In genomic region chr5:99032234-99033013, GRCh38 we compare ENCODE assay signal across 8 cellular contexts.
DNase-seq lines count a peak whose midpoint lies in the region; ATAC-seq and TF ChIP-seq lines count a peak whose summit lies in the region.

No MANE protein-coding gene starts in this region.

- H3K9me3 Mint-ChIP-seq in immature natural killer cell, result peaks cover 0 to 5% (median 1%) of the 10 kb centered on the region in 6 donors

- H3K9me3 ChIP-seq in DOHH2 (ENCODE audit: control insufficient read depth, insufficient read depth, low read length) (no peaks in the 10 kb centered on the region), breast epithelium (no peaks in the 10 kb centered on the region), skeletal muscle satellite cell (replicated peaks; ENCODE audit: low read length) (no peaks in the 10 kb centered on the region)

- H3K27me3 Mint-ChIP-seq in immature natural killer cell (ENCODE audit: low read depth in 3 of 3), result no peaks in the 10 kb centered on the region

- no peaks in the 10 kb centered on the region for H3K9me2 ChIP-seq in DOHH2 (replicated peaks; ENCODE audit: control insufficient read depth, low read length)

- H3K79me2 ChIP-seq in DOHH2 (ENCODE audit: control insufficient read depth, low read length), result no peaks in the 10 kb centered on the region

- peak overlapping the region; percentile 82 to 93 (median 89) for H3K4me3 Mint-ChIP-seq in immature natural killer cell

- peaks cover 41 to 54% of the 10 kb centered on the region in 2 donors for H3K4me1 Mint-ChIP-seq in immature natural killer cell

- H3K4me2 ChIP-seq in DOHH2 (ENCODE audit: low read length) (0 out of 2 replicates have a peak overlapping the region, but pooled peaks have one; percentile 10), skeletal muscle satellite cell (ENCODE audit: low read length) (peak overlapping the region; percentile 73)

- no peak overlapping the region for H3K4me3 ChIP-seq in DOHH2 (ENCODE audit: low read length)
- peak overlapping the region in 2 of 3 donors; percentile 38 to 55 for H3K4me3 ChIP-seq in breast epithelium
- peak overlapping the region; percentile 60 for H3K4me3 ChIP-seq in skeletal muscle satellite cell (ENCODE audit: low read length)

- H3K27me3 ChIP-seq in DOHH2 (ENCODE audit: control insufficient read depth, low read length) (peaks cover 64% of the 10 kb centered on the region), breast epithelium (no peaks in the 10 kb centered on the region), skeletal muscle satellite cell (ENCODE audit: control insufficient read depth, insufficient read depth, low read length) (no peaks in the 10 kb centered on the region)

- H3K9ac ChIP-seq in skeletal muscle satellite cell (ENCODE audit: low read depth, low read length), result peak overlapping the region; percentile 45

- peaks cover 11% of the 10 kb centered on the region for H3F3A ChIP-seq in DOHH2 (ENCODE audit: control insufficient read depth, insufficient read depth)

- H3K27ac Mint-ChIP-seq in immature natural killer cell, result peak overlapping the region; percentile 96 to 99 (median 99)

- H3K4me1 ChIP-seq in DOHH2 (ENCODE audit: control insufficient read depth, low read length), result peaks cover 20% of the 10 kb centered on the region
- H3K4me1 ChIP-seq in breast epithelium, result no peaks in the 10 kb centered on the region
- peaks cover 6% of the 10 kb centered on the region for H3K4me1 ChIP-seq in skeletal muscle satellite cell (ENCODE audit: control insufficient read depth, insufficient read depth, low read length)

- DNase-seq in HS-27A (ENCODE audit: low read depth) (peak; percentile 19), RKO (ENCODE audit: low spot score) (peak; percentile 83), breast epithelium (ENCODE audit: low spot score in 2 of 2) (peak in 1 of 2 donors; percentile 33), immature natural killer cell (peak; percentile 13 to 32 (median 31)), NCI-H1436 treated with DMSO at 0.1 percent for 48 hours (lab: John Stamatoyannopoulos, UW) (no peak)

- ATAC-seq in GM21360 (IDR thresholded peaks at IDR 0.05; ENCODE audit: unreplicated experiment), result peak; percentile 22

- intact Hi-C loops in breast epithelium (cut with DNase I; ENCODE audit: low total_unique reads), result no loop called here

- peaks cover 3% of the 10 kb centered on the region; the same call in 1 of the 2 replicates for H4K20me1 ChIP-seq in DOHH2 (ENCODE audit: control insufficient read depth, insufficient read depth, low read depth, low read length)

- TF ChIP-seq CTCF in DOHH2 (IDR thresholded peaks at IDR 0.05; ENCODE audit: low read depth, low read length, poor library complexity, severe bottlenecking) (peak; percentile 72), breast epithelium (IDR thresholded peaks at IDR 0.05) (peak in 2 of 3 donors; percentile 65 to 67)

- no peak overlapping the region for H3K27ac ChIP-seq in DOHH2 (ENCODE audit: low read depth, low read length)
- peak overlapping the region; percentile 69 for H3K27ac ChIP-seq in breast epithelium

- peaks cover 0 to 5% (median 0%) of the 10 kb centered on the region in 3 donors for H3K36me3 Mint-ChIP-seq in immature natural killer cell

- H3K36me3 ChIP-seq in DOHH2 (ENCODE audit: control insufficient read depth, low read length), result no peaks in the 10 kb centered on the region
- no peaks in the 10 kb centered on the region for H3K36me3 ChIP-seq in breast epithelium
- no peaks in the 10 kb centered on the region for H3K36me3 ChIP-seq in skeletal muscle satellite cell (ENCODE audit: insufficient read depth, low read length)

- no peak for TF ChIP-seq POLR2A in breast epithelium (IDR thresholded peaks at IDR 0.05)
